1 cellular context compared by ENCODE assay signal in genomic region chr19:15555759-15556633, GRCh38.
TF ChIP-seq lines count a peak whose summit lies in the region.

No MANE protein-coding gene starts in this region.

TF ChIP-seq in K562, 482 proteins besides CTCF, POLR2A, EP300 and RAD21 (continued from another document):
- TF ChIP-seq RBBP5 (IDR thresholded peaks at IDR 0.05; ENCODE audit: borderline replicate concordance, insufficient read depth, low read length, poor library complexity, severe bottlenecking): peak; percentile 31
- peak; percentile 71 for TF ChIP-seq CXXC5 (CRISPR knock-in tag; IDR thresholded peaks at IDR 0.05)
- TF ChIP-seq TOE1 (IDR thresholded peaks at IDR 0.05; ENCODE audit: borderline replicate concordance): peak; percentile 86; the same call in 1 of the 2 replicates
- TF ChIP-seq TOE1 (CRISPR knock-in tag; IDR thresholded peaks at IDR 0.05; ENCODE audit: borderline replicate concordance, low read depth): no peak
- TF ChIP-seq ZNF766 (CRISPR knock-in tag; conservative IDR thresholded peaks at IDR 0.05): 0 out of 2 replicates have a peak, but pooled peaks have one; percentile 21
- TF ChIP-seq JUN (IDR thresholded peaks at IDR 0.05; ENCODE audit: borderline replicate concordance, low read depth, low read length): peak; percentile 48; the same call in 1 of the 2 replicates
- TF ChIP-seq JUN (CRISPR knock-in tag; IDR thresholded peaks at IDR 0.05; ENCODE audit: borderline replicate concordance): no peak
- peak; percentile 20; the same call in 1 of the 2 replicates for TF ChIP-seq ZKSCAN1 (IDR thresholded peaks at IDR 0.05; ENCODE audit: low read depth, low read length)
- peak in 1 of 2 experiments; percentile 45; a peak in 1 of 4 replicates for TF ChIP-seq TEAD1 (CRISPR knock-in tag; IDR thresholded peaks at IDR 0.05)
- peak; percentile 77 for TF ChIP-seq CREM (IDR thresholded peaks at IDR 0.05; ENCODE audit: low read depth)
- TF ChIP-seq RBM25 (IDR thresholded peaks at IDR 0.05; ENCODE audit: low read depth, low read length, severe bottlenecking): no peak
- peak; percentile 77; the same call in 1 of the 2 replicates for TF ChIP-seq CREB3L1 (IDR thresholded peaks at IDR 0.05; ENCODE audit: borderline replicate concordance, low read depth)
- TF ChIP-seq USF2 (CRISPR knock-in tag; IDR thresholded peaks at IDR 0.05): peak; percentile 83
- TF ChIP-seq CCNT2 (IDR thresholded peaks at IDR 0.05; ENCODE audit: borderline replicate concordance, extremely low read depth, insufficient read length, low read depth, low read length): peak; percentile 37
- TF ChIP-seq ATF7 (IDR thresholded peaks at IDR 0.05): peak; percentile 76
- no peak for TF ChIP-seq ATF1 (CRISPR knock-in tag; IDR thresholded peaks at IDR 0.05)
- peak; percentile 68 for TF ChIP-seq ATF1 (tag; IDR thresholded peaks at IDR 0.05)
- no peak for TF ChIP-seq ZNF778 (CRISPR knock-in tag; IDR thresholded peaks at IDR 0.05)
- peak; percentile 54; the same call in 1 of the 2 replicates for TF ChIP-seq RB1 (IDR thresholded peaks at IDR 0.05; ENCODE audit: low read depth)
- TF ChIP-seq CREB1 (IDR thresholded peaks at IDR 0.05): no peak
- TF ChIP-seq CREB1 (CRISPR knock-in tag; IDR thresholded peaks at IDR 0.05): peak; percentile 62
- TF ChIP-seq NFIC (IDR thresholded peaks at IDR 0.05): peak; percentile 75
- TF ChIP-seq ESRRA (IDR thresholded peaks at IDR 0.05; ENCODE audit: borderline replicate concordance, low read depth): 0 out of 2 replicates have a peak, but pooled peaks have one; percentile 32
- TF ChIP-seq, protein P1, sequence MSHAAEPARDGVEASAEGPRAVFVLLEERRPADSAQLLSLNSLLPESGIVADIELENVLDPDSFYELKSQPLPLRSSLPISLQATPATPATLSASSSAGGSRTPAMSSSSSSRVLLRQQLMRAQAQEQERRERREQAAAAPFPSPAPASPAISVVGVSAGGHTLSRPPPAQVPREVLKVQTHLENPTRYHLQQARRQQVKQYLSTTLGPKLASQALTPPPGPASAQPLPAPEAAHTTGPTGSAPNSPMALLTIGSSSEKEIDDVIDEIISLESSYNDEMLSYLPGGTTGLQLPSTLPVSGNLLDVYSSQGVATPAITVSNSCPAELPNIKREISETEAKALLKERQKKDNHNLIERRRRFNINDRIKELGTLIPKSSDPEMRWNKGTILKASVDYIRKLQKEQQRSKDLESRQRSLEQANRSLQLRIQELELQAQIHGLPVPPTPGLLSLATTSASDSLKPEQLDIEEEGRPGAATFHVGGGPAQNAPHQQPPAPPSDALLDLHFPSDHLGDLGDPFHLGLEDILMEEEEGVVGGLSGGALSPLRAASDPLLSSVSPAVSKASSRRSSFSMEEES (CRISPR knock-in tag; IDR thresholded peaks at IDR 0.05): peak; percentile 75
- no peak for TF ChIP-seq RFX7 (CRISPR knock-in tag; IDR thresholded peaks at IDR 0.05)
